ENCODE assay signal across 15 cellular contexts in genomic region chr15:31307270-31308184, GRCh38. TPM values are rescaled to one million over a fixed set of nuclear protein-coding genes. Genes with fewer than 3 reads are reported as not detected.
DNase-seq lines count a peak whose midpoint lies in the region; ATAC-seq and TF ChIP-seq lines count a peak whose summit lies in the region.
"Had no signal": no experiment of that assay in that cellular context is flagged by ENCODE, and none has a peak within 500 bp of the region (broad histone marks: within the 10 kb centered on the region; RNA-seq: fewer than 3 reads in every experiment).

No MANE protein-coding gene starts in this region.

- peaks cover 36% of the 10 kb centered on the region for H3K4me1 Mint-ChIP-seq in T-helper 2 cell treated with Interferon-gamma antibody and Interleukin-4, amounts not matched to agents 5 μg/mL and 100 μg/mL, for 36 hours (ENCODE audit: low read depth)
- peaks cover 25% of the 10 kb centered on the region for H3K4me1 Mint-ChIP-seq in endodermal cell

- no peak overlapping the region for H3K4me3 Mint-ChIP-seq in T-helper 2 cell treated with Interferon-gamma antibody and Interleukin-4, amounts not matched to agents 5 μg/mL and 100 μg/mL, for 36 hours
- no peak overlapping the region for H3K4me3 Mint-ChIP-seq in endodermal cell

- no peaks in the 10 kb centered on the region for H3K36me3 Mint-ChIP-seq in T-helper 2 cell treated with Interferon-gamma antibody and Interleukin-4, amounts not matched to agents 5 μg/mL and 100 μg/mL, for 36 hours (ENCODE audit: low read depth)
- H3K36me3 Mint-ChIP-seq in endodermal cell (ENCODE audit: low read depth) = no peaks in the 10 kb centered on the region

- no peaks in the 10 kb centered on the region for H3K36me3 ChIP-seq in endodermal cell (ENCODE audit: control insufficient read depth, insufficient read depth, low read length)
- H3K36me3 ChIP-seq in aorta (ENCODE audit: control insufficient read depth in 1 of 2, insufficient read depth in 2 of 2, low read length in 1 of 2) = no peaks in the 10 kb centered on the region
- H3K36me3 ChIP-seq: heart left ventricle, lower lobe of right lung, tibial nerve had no signal

- DNase-seq in T-helper 2 cell treated with Interferon-gamma antibody and Interleukin-4, amounts not matched to agents 5 μg/mL and 100 μg/mL, for 36 hours (ENCODE audit: low spot score) = peak; percentile 1
- DNase-seq in T-helper 2 cell = no peak
- peak; percentile 38 for DNase-seq in NB4 (ENCODE audit: low read depth)
- DNase-seq in endodermal cell = peak; percentile 50
- peak; percentile 58 for DNase-seq in retina
- DNase-seq in aorta = no peak
- DNase-seq in EL = no peak
- DNase-seq: activated CD4-positive, alpha-beta T cell treated with anti-CD3 and anti-CD28 coated beads for 48 hours; activated gamma-delta T cell treated with Interleukin-2 at 50 U/mL for 16 hours; lower lobe of right lung; MV-4-11; RPMI8226 had no signal

- peaks cover 4% of the 10 kb centered on the region for H3K27me3 Mint-ChIP-seq in T-helper 2 cell treated with Interferon-gamma antibody and Interleukin-4, amounts not matched to agents 5 μg/mL and 100 μg/mL, for 36 hours (ENCODE audit: low read depth)
- peaks cover 50% of the 10 kb centered on the region for H3K27me3 Mint-ChIP-seq in endodermal cell (ENCODE audit: insufficient read depth)

- H3K27me3 ChIP-seq in endodermal cell (ENCODE audit: control insufficient read depth, insufficient read depth, low read length, poor library complexity, severe bottlenecking) (peaks cover 48% of the 10 kb centered on the region), aorta (ENCODE audit: control insufficient read depth in 1 of 2, insufficient read depth in 2 of 2, low read length in 1 of 2) (no peaks in the 10 kb centered on the region)
- H3K27me3 ChIP-seq: tibial nerve had no signal

- no peaks in the 10 kb centered on the region for H3K9me3 Mint-ChIP-seq in T-helper 2 cell treated with Interferon-gamma antibody and Interleukin-4, amounts not matched to agents 5 μg/mL and 100 μg/mL, for 36 hours
- H3K9me3 Mint-ChIP-seq in endodermal cell = peaks cover under 1% of the 10 kb centered on the region

- ATAC-seq in GM19035 (IDR thresholded peaks at IDR 0.05; ENCODE audit: unreplicated experiment) (no peak), aorta (ENCODE audit: low FRiP score) (no peak)
- ATAC-seq: lower lobe of right lung had no signal

- no peak for TF ChIP-seq CTCF in NB4 (IDR thresholded peaks at IDR 0.05; ENCODE audit: low read depth, low read length)
- TF ChIP-seq CTCF in endodermal cell (conservative IDR thresholded peaks at IDR 0.05) = no peak

- intact Hi-C loops in aorta (cut with DNase I) = no loop called here

- H3K27ac Mint-ChIP-seq in T-helper 2 cell treated with Interferon-gamma antibody and Interleukin-4, amounts not matched to agents 5 μg/mL and 100 μg/mL, for 36 hours = peak overlapping the region; percentile 29
- H3K27ac Mint-ChIP-seq in endodermal cell = no peak overlapping the region

- H3K9ac ChIP-seq in endodermal cell (ENCODE audit: extremely low read depth, low read length, poor library complexity, severe bottlenecking) = no peak overlapping the region

- H3K4me1 ChIP-seq in endodermal cell (ENCODE audit: control insufficient read depth, insufficient read depth, low read length) (peaks cover 13% of the 10 kb centered on the region), aorta (ENCODE audit: control insufficient read depth in 1 of 2, insufficient read depth in 2 of 2, low read length in 2 of 2) (no peaks in the 10 kb centered on the region)

- H3K4me3 ChIP-seq in NB4 (ENCODE audit: low read depth, low read length) (no peak overlapping the region), endodermal cell (ENCODE audit: low read length) (no peak overlapping the region), aorta (ENCODE audit: low read length in 2 of 2) (no peak overlapping the region)
- H3K4me3 ChIP-seq: heart left ventricle, lower lobe of right lung, tibial nerve had no signal

- WGBS in endodermal cell (ENCODE audit: insufficient coverage in 1 of 2, insufficient read length in 1 of 2), 2 experiments = 79 to 83% methylated on average over 20 of the region's 20 CpGs
- 84 to 85% methylated on average over 20 of the region's 20 CpGs for WGBS in aorta, 2 donors

- TF ChIP-seq POLR2A in NB4 (IDR thresholded peaks at IDR 0.05; ENCODE audit: extremely low read depth, insufficient read length) = no peak

- H3K27ac ChIP-seq in endodermal cell (ENCODE audit: low read depth, low read length) (peak overlapping the region; percentile 99), aorta (ENCODE audit: low read depth in 1 of 2, low read length in 2 of 2) (no peak overlapping the region)
- H3K27ac ChIP-seq: lower lobe of right lung, tibial nerve had no signal

- H3K9me3 ChIP-seq in endodermal cell (ENCODE audit: control insufficient read depth, low read length) (no peaks in the 10 kb centered on the region), aorta (ENCODE audit: control insufficient read depth, low read length) (no peaks in the 10 kb centered on the region)
- H3K9me3 ChIP-seq: heart left ventricle, lower lobe of right lung, tibial nerve had no signal

RNA-seq across cellular contexts. Expression of gene KLF13, which starts 19.1 kb away (rescaled TPM):
- total RNA-seq in endodermal cell = 10 to 100 TPM; 18.7 to 18.9 TPM
- 58.0 TPM for polyA plus RNA-seq in endodermal cell (2013, experiment 1 of 2)
- 51.5 TPM for polyA plus RNA-seq in endodermal cell (2013, experiment 2 of 2)
- total RNA-seq in aorta = 10 to 100 TPM; 31.3 to 58.7 TPM
- polyA plus RNA-seq in aorta = 10 to 100 TPM; 27.2 to 35.9 TPM

Comparison
In these comparisons a context has a peak if more than half of its experiments do, and no peak if none do; other contexts are left out.
1. DNase-seq: peak in T-helper 2 cell treated with Interferon-gamma antibody and Interleukin-4, amounts not matched to agents 5 μg/mL and 100 μg/mL, for 36 hours (single experiment), NB4 (single experiment), endodermal cell (single experiment) and retina (single experiment); none in T-helper 2 cell (0 of 5), aorta (0 of 2) and EL (single experiment).